ENCODE assay signal across 11 cellular contexts in genomic region chr2:28327963-28328922, GRCh38.
DNase-seq lines count a peak whose midpoint lies in the region; ATAC-seq and TF ChIP-seq lines count a peak whose summit lies in the region.
"Had no signal": no experiment of that assay in that cellular context is flagged by ENCODE, and none has a peak within 500 bp of the region (broad histone marks: within the 10 kb centered on the region; RNA-seq: fewer than 3 reads in every experiment).

No MANE protein-coding gene starts in this region.

- H3K79me2 ChIP-seq in HCT116 (ENCODE audit: insufficient read depth, low read length): no peaks in the 10 kb centered on the region
- H3K79me2 ChIP-seq in osteoblast (ENCODE audit: insufficient read depth, low read length): no peaks in the 10 kb centered on the region
- no peaks in the 10 kb centered on the region for H3K79me2 ChIP-seq in smooth muscle cell (ENCODE audit: low read depth)

- H3K9me3 ChIP-seq in HCT116 (ENCODE audit: control insufficient read depth in 1 of 2, insufficient read depth in 1 of 2, low read depth in 1 of 2, low read length in 2 of 2) (no peaks in the 10 kb centered on the region), osteoblast (ENCODE audit: low read depth, low read length) (no peaks in the 10 kb centered on the region), smooth muscle cell (replicated peaks; ENCODE audit: low read depth) (no peaks in the 10 kb centered on the region), right atrium auricular region (no peaks in the 10 kb centered on the region)

- no peak overlapping the region for H3K27ac ChIP-seq in HCT116 (ENCODE audit: low read depth, low read length)
- no peak overlapping the region for H3K27ac ChIP-seq in osteoblast (ENCODE audit: low read depth, low read length)
- no peak overlapping the region for H3K27ac ChIP-seq in smooth muscle cell (ENCODE audit: low read depth)
- no peak overlapping the region for H3K27ac ChIP-seq in right atrium auricular region

- H3K4me3 ChIP-seq in HCT116 (replicated peaks in 1 of 2; ENCODE audit: low read depth in 1 of 2, low read length in 2 of 2) (no peak overlapping the region), osteoblast (ENCODE audit: insufficient read depth, low read length) (no peak overlapping the region), smooth muscle cell (no peak overlapping the region), right atrium auricular region (no peak overlapping the region)

- RAD21 ChIA-PET in HCT116 (lab: Charles Lee; ENCODE audit: low non-redundant PET in 1 of 2, low total read pairs in 2 of 2, uncharacterized antibody in 2 of 2, unreplicated experiment in 2 of 2): no interaction called here

- no peak overlapping the region for H3K9ac ChIP-seq in HCT116 (ENCODE audit: low read length)
- no peak overlapping the region for H3K9ac ChIP-seq in smooth muscle cell (ENCODE audit: low read depth)

- 80% methylated on average over 13 of the region's 13 CpGs for WGBS in smooth muscle cell (ENCODE audit: low lambda C conversion rate)

- BruUV-seq in HCT116 (replicated peaks; lab: Mats Ljungman, UMichigan): no TSS peak

- H2AFZ ChIP-seq in HCT116 (ENCODE audit: low read depth, low read length, poor library complexity, severe bottlenecking) (no peak overlapping the region), osteoblast (ENCODE audit: low read length) (no peak overlapping the region), smooth muscle cell (ENCODE audit: low read depth) (no peak overlapping the region)

- no peaks in the 10 kb centered on the region for H3K27me3 ChIP-seq in HCT116 (ENCODE audit: insufficient read depth, low read length)
- no peaks in the 10 kb centered on the region for H3K27me3 ChIP-seq in osteoblast (ENCODE audit: insufficient read depth, low read length)
- H3K27me3 ChIP-seq in smooth muscle cell (ENCODE audit: low read depth): no peaks in the 10 kb centered on the region
- H3K27me3 ChIP-seq in right atrium auricular region: no peaks in the 10 kb centered on the region

- H4K20me1 ChIP-seq in HCT116 (ENCODE audit: insufficient read depth) (no peaks in the 10 kb centered on the region), osteoblast (ENCODE audit: insufficient read depth, low read length) (no peaks in the 10 kb centered on the region), smooth muscle cell (ENCODE audit: low read depth) (no peaks in the 10 kb centered on the region)

- CTCF ChIA-PET in HCT116 (lab: Charles Lee): no interaction called here

- POLR2A ChIA-PET in HCT116 (lab: Charles Lee): no interaction called here

- H3F3A ChIP-seq in smooth muscle cell (ENCODE audit: low read depth): peaks cover 4% of the 10 kb centered on the region

- TF ChIP-seq RAD21 in HCT116 (IDR thresholded peaks at IDR 0.05; ENCODE audit: low read depth): no peak

- TF ChIP-seq POLR2A in HCT116 (IDR thresholded peaks at IDR 0.05; ENCODE audit: borderline replicate concordance, extremely low read depth, insufficient read depth, insufficient read length): no peak

- H3K9me2 ChIP-seq in HCT116 (ENCODE audit: insufficient read depth): no peaks in the 10 kb centered on the region

- peak; percentile 48 for DNase-seq in AG08396 (ENCODE audit: low spot score)
- DNase-seq in HCT116 (ENCODE audit: low read depth, low spot score): no peak
- peak; percentile 70 for DNase-seq in epidermal melanocyte (ENCODE audit: insufficient read length, low spot score)
- peak; percentile 83 for DNase-seq in osteoblast (ENCODE audit: insufficient read length, low spot score, missing footprints)
- no peak for DNase-seq in AML-193 (lab: John Stamatoyannopoulos, UW)
- DNase-seq in smooth muscle cell (lab: John Stamatoyannopoulos, UW; ENCODE audit: unreplicated experiment): no peak
- no peak for DNase-seq in NCI-H1694 treated with DMSO at 0.1 percent for 48 hours (lab: John Stamatoyannopoulos, UW)
- no peak for DNase-seq in right atrium auricular region (ENCODE audit: low spot score)
- DNase-seq: activated CD4-positive, alpha-beta T cell treated with anti-CD3 and anti-CD28 coated beads, Interleukin-2, amount 50 U/mL, for 48 hours; CD8-positive, alpha-beta T cell; NCI-H2081 had no signal

- TF ChIP-seq CTCF in HCT116 (IDR thresholded peaks at IDR 0.05 in 2 of 3, conservative IDR thresholded peaks at IDR 0.05 in 1 of 3; ENCODE audit: borderline replicate concordance in 1 of 3, insufficient read depth in 1 of 3, low read depth in 2 of 3, low read length in 2 of 3): no peak
- no peak for TF ChIP-seq CTCF in osteoblast (IDR thresholded peaks at IDR 0.05; ENCODE audit: extremely low read depth, low read depth, low read length)
- TF ChIP-seq CTCF in smooth muscle cell (IDR thresholded peaks at IDR 0.05; ENCODE audit: borderline replicate concordance, insufficient read depth, poor library complexity, severe bottlenecking): no peak
- no peak for TF ChIP-seq CTCF in right atrium auricular region (IDR thresholded peaks at IDR 0.05)

- intact Hi-C loops in HCT116 (cut with micrococcal nuclease): no loop called here

- H3K36me3 ChIP-seq in HCT116 (ENCODE audit: control insufficient read depth in 1 of 2, insufficient read depth in 2 of 2, low read length in 2 of 2): no peaks in the 10 kb centered on the region
- no peaks in the 10 kb centered on the region for H3K36me3 ChIP-seq in osteoblast (ENCODE audit: insufficient read depth, low read length)
- no peaks in the 10 kb centered on the region for H3K36me3 ChIP-seq in smooth muscle cell (ENCODE audit: low read depth)
- H3K36me3 ChIP-seq in right atrium auricular region: no peaks in the 10 kb centered on the region

- H3K4me2 ChIP-seq in HCT116 (ENCODE audit: low read length) (peak overlapping the region; percentile 11), osteoblast (ENCODE audit: insufficient read depth, low read length) (no peak overlapping the region), smooth muscle cell (no peak overlapping the region)

- no peak for ATAC-seq in HCT116
- ATAC-seq: CD8-positive, alpha-beta T cell had no signal

- H3K4me1 ChIP-seq in HCT116 (ENCODE audit: control insufficient read depth in 1 of 2, insufficient read depth in 2 of 2, low read length in 2 of 2) (peaks cover 29 to 45% of the 10 kb centered on the region in 2 experiments), osteoblast (ENCODE audit: insufficient read depth, low read length) (no peaks in the 10 kb centered on the region), smooth muscle cell (ENCODE audit: low read depth) (peaks cover 6% of the 10 kb centered on the region), right atrium auricular region (peaks cover 0 to 33% of the 10 kb centered on the region in 2 donors)

TF ChIP-seq in HCT116, 20 proteins besides CTCF, POLR2A, EP300 and RAD21 (continues in another document):
- TF ChIP-seq SIN3A (IDR thresholded peaks at IDR 0.05; ENCODE audit: low read depth) (no peak), YY1 (IDR thresholded peaks at IDR 0.05; ENCODE audit: extremely low read depth, insufficient replicate concordance, low read depth, low read length) (no peak), MAX (IDR thresholded peaks at IDR 0.05) (no peak), SP1 (IDR thresholded peaks at IDR 0.05; ENCODE audit: low read depth) (no peak), EZH2 (IDR thresholded peaks at IDR 0.05) (no peak), REST (IDR thresholded peaks at IDR 0.05; ENCODE audit: low read depth) (no peak), CEBPB (IDR thresholded peaks at IDR 0.05; ENCODE audit: low read depth) (no peak), ZNF274 (IDR thresholded peaks at IDR 0.05; ENCODE audit: low read depth, low read length) (no peak), ELF1 (IDR thresholded peaks at IDR 0.05; ENCODE audit: borderline replicate concordance, low read depth) (no peak), ZFX (IDR thresholded peaks at IDR 0.05) (no peak), ZBTB33 (IDR thresholded peaks at IDR 0.05; ENCODE audit: extremely low read depth, insufficient replicate concordance, low read length) (no peak)

Comparison
In these comparisons a context has a peak if more than half of its experiments do, and no peak if none do; other contexts are left out.
1. DNase-seq: peak in AG08396 (single experiment), epidermal melanocyte (single experiment) and osteoblast (single experiment); none in HCT116 (single experiment), AML-193 (0 of 2), smooth muscle cell (single experiment), NCI-H1694 treated with DMSO at 0.1 percent for 48 hours (single experiment) and right atrium auricular region (single experiment).